In the genomic region with DNA sequence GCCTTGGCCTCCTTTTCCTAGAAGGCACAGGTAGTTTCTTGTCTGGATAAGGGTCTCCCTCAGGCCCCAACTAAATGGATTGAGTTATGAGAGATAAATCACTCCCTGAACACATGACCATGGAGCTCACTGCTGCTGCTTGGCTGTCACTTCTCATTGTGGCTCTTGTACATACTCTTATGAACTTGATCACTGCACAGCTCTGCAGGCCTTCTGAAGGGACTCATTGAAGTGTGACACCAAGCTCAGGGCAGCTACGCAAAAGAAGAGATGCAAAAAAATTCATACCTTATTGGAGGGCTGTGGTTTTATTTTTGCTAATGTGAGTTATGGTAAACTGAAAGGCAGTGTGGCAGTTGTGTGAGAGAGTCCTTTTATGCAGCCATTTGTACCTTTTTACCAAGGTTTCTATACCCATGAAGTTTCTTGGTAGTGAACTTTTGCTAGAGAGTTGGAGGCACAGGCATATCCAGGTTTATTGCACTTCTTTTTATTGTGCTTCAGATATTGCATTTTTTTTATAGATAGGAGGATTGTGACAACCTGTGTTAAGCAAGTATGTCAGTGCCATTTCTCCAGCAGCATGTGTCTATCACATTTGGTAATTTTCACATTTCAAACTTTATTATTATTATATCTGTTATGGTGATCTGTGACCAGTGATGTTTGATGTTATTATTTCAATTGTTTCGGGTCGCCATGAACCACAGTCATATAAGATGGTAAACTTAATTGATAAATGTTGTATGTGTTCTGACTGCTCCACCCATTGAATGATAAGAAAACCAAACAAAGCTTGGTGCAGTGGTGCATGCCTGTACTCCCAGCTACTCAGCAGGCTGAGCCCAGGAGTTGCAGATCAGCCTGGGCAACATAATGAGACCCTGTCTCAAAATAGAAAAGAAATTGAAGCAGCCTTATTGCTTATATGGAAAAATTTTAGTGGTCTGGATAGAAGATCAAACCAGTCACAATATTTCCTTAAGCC, we compare ENCODE assay signal across 19 cellular contexts.
DNase-seq lines count a peak whose midpoint lies in the region; ATAC-seq and TF ChIP-seq lines count a peak whose summit lies in the region.
"Had no signal": no experiment of that assay in that cellular context is flagged by ENCODE, and none has a peak within 500 bp of the region (broad histone marks: within the 10 kb centered on the region; RNA-seq: fewer than 3 reads in every experiment).

No MANE protein-coding gene starts in this region.

- ATAC-seq in GM18867 (IDR thresholded peaks at IDR 0.05; ENCODE audit: unreplicated experiment) (peak; percentile 39), HG02852 (IDR thresholded peaks at IDR 0.05; ENCODE audit: unreplicated experiment) (peak; percentile 46)
- ATAC-seq: gastroesophageal sphincter, left lung, SK-N-SH treated with all-trans-retinoic acid at 6 μM for 48 hours had no signal

- H3K27ac ChIP-seq in VCaP, result peak overlapping the region; percentile 11; the same call in 1 of the 2 replicates
- no peak overlapping the region for H3K27ac ChIP-seq in stomach
- H3K27ac ChIP-seq in MM.1S (ENCODE audit: low read length), result no peak overlapping the region
- H3K27ac ChIP-seq in caudate nucleus (ENCODE audit: low read depth, low read length), result no peak overlapping the region
- H3K27ac ChIP-seq: gastroesophageal sphincter, left lung, neural progenitor cell had no signal

- intact Hi-C loops in stomach (cut with DNase I; ENCODE audit: low total_unique reads), result no loop called here

- no peak overlapping the region for H3K4me2 ChIP-seq in MM.1S (ENCODE audit: low read depth, low read length)
- H3K4me2 ChIP-seq: neural progenitor cell had no signal

- H2AFZ ChIP-seq in MM.1S (ENCODE audit: low read length), result no peak overlapping the region
- H2AFZ ChIP-seq: neural progenitor cell had no signal

- no peaks in the 10 kb centered on the region for H3K9me2 ChIP-seq in MM.1S (replicated peaks; ENCODE audit: insufficient read depth, low read length)

- no peak for TF ChIP-seq POLR2A in stomach (IDR thresholded peaks at IDR 0.05)

- 51 to 71% (median 63%) methylated on average over 3 of the region's 3 CpGs for whole genome bisulfite sequencing in stomach, 5 donors

- peaks cover 90% of the 10 kb centered on the region for H3K79me2 ChIP-seq in MM.1S (ENCODE audit: low read length)

- TF ChIP-seq EP300 in stomach (IDR thresholded peaks at IDR 0.05), result no peak

- H3K9me3 ChIP-seq in stomach (no peaks in the 10 kb centered on the region), MM.1S (replicated peaks; ENCODE audit: insufficient read depth, low read length) (no peaks in the 10 kb centered on the region)
- H3K9me3 ChIP-seq: gastroesophageal sphincter, left lung had no signal

- H3K4me3 ChIP-seq in stomach (no peak overlapping the region), MM.1S (ENCODE audit: low read length) (no peak overlapping the region)
- H3K4me3 ChIP-seq: gastroesophageal sphincter, left lung, neural progenitor cell had no signal

- peak; percentile 34 for DNase-seq in stomach
- no peak for DNase-seq in NCI-H526 treated with DMSO at 0.1 percent for 48 hours (lab: John Stamatoyannopoulos, UW)
- DNase-seq in AML-193 (lab: John Stamatoyannopoulos, UW), result no peak
- no peak for DNase-seq in MM.1S
- DNase-seq in caudate nucleus (lab: John Stamatoyannopoulos, UW), result no peak
- DNase-seq: activated CD4-positive, alpha-beta T cell treated with anti-CD3 and anti-CD28 coated beads for 4 hours; C1 segment of cervical spinal cord; central memory CD4-positive, alpha-beta T cell; Kasumi-1; left lung; NCI-H1417; NCI-H774; stimulated activated CD8-positive, alpha-beta memory T cell treated with anti-CD3 and anti-CD28 coated beads, Interleukin-4, amount 100 ng/mL, for 48 hours had no signal

- peaks cover 9 to 37% (median 32%) of the 10 kb centered on the region in 4 donors for H3K36me3 ChIP-seq in stomach
- peaks cover 5% of the 10 kb centered on the region; the same call in 1 of the 2 replicates for H3K36me3 ChIP-seq in MM.1S (replicated peaks; ENCODE audit: insufficient read depth, low read length)
- H3K36me3 ChIP-seq: neural progenitor cell had no signal

- peaks cover 8 to 41% (median 23%) of the 10 kb centered on the region in 4 donors for H3K4me1 ChIP-seq in stomach
- peaks cover 27% of the 10 kb centered on the region for H3K4me1 ChIP-seq in MM.1S (ENCODE audit: low read length)
- H3K4me1 ChIP-seq: neural progenitor cell had no signal

- no peaks in the 10 kb centered on the region for H4K20me1 ChIP-seq in MM.1S (ENCODE audit: insufficient read depth, low read length)

- TF ChIP-seq CTCF in VCaP (conservative IDR thresholded peaks at IDR 0.05) (no peak), stomach (IDR thresholded peaks at IDR 0.05) (no peak), MM.1S (IDR thresholded peaks at IDR 0.05; ENCODE audit: low read length) (no peak)

- H3K9ac ChIP-seq in MM.1S (ENCODE audit: low read length), result no peak overlapping the region
- H3K9ac ChIP-seq: neural progenitor cell had no signal

- H3K27me3 ChIP-seq in stomach (no peaks in the 10 kb centered on the region), MM.1S (replicated peaks; ENCODE audit: insufficient read depth, low read length) (no peaks in the 10 kb centered on the region)
- H3K27me3 ChIP-seq: gastroesophageal sphincter, left lung, neural progenitor cell had no signal

- H3F3A ChIP-seq in MM.1S (ENCODE audit: insufficient read depth, low read length), result peaks cover 15% of the 10 kb centered on the region
